ENCODE assay signal across 16 cellular contexts in genomic region chr17:34370376-34370996, GRCh38. TPM values are rescaled to one million over a fixed set of nuclear protein-coding genes. Genes with fewer than 3 reads are reported as not detected.
"Had no signal": no experiment of that assay in that cellular context is flagged by ENCODE, and none has a peak within 500 bp of the region (broad histone marks: within the 10 kb centered on the region; RNA-seq: fewer than 3 reads in every experiment).

No MANE protein-coding gene starts in this region.

- H3K4me1 Mint-ChIP-seq: brain; central memory CD8-positive, alpha-beta T cell had no signal

- ATAC-seq: lower lobe of right lung; naive thymus-derived CD8-positive, alpha-beta T cell; right cardiac atrium had no signal

- H3K4me1 ChIP-seq: esophagus muscularis mucosa had no signal

- H3K27ac Mint-ChIP-seq: activated CD4-positive, alpha-beta memory T cell treated with anti-CD3 and anti-CD28 coated beads, Interleukin-2, amount 10 ng/mL, durations not matched to agents 7 days and 5 days; brain; immature natural killer cell; progenitor cell of endocrine pancreas had no signal

- H3K9me3 Mint-ChIP-seq: activated CD4-positive, alpha-beta memory T cell treated with anti-CD3 and anti-CD28 coated beads, Interleukin-2, amount 10 ng/mL, durations not matched to agents 7 days and 5 days; central memory CD8-positive, alpha-beta T cell; immature natural killer cell; naive thymus-derived CD8-positive, alpha-beta T cell had no signal

- H3K36me3 ChIP-seq: esophagus muscularis mucosa, lower lobe of right lung had no signal

- H3K9me3 ChIP-seq: esophagus muscularis mucosa, lower lobe of right lung had no signal

- DNase-seq: activated CD4-positive, alpha-beta memory T cell treated with anti-CD3 and anti-CD28 coated beads, Interleukin-2, amount 10 ng/mL, durations not matched to agents 7 days and 5 days; activated naive CD4-positive, alpha-beta T cell treated with anti-CD3 and anti-CD28 coated beads, Interleukin-2, amount 50 U/mL, for 16 hours; amygdala; glutamatergic neuron; immature natural killer cell; lower lobe of right lung; midbrain; right cardiac atrium had no signal

- H3K4me3 ChIP-seq: esophagus muscularis mucosa, lower lobe of right lung, smooth muscle cell had no signal

- H3K27ac ChIP-seq: esophagus muscularis mucosa, lower lobe of right lung had no signal

- H3K4me3 Mint-ChIP-seq: activated CD4-positive, alpha-beta memory T cell treated with anti-CD3 and anti-CD28 coated beads, Interleukin-2, amount 10 ng/mL, durations not matched to agents 7 days and 5 days; brain; central memory CD8-positive, alpha-beta T cell; immature natural killer cell; naive thymus-derived CD8-positive, alpha-beta T cell had no signal

- H3K36me3 Mint-ChIP-seq: brain; immature natural killer cell; naive thymus-derived CD8-positive, alpha-beta T cell had no signal

- H3K4me2 ChIP-seq: smooth muscle cell had no signal

RNA-seq across cellular contexts. Expression of gene CCL1, which starts 7.5 kb away (rescaled TPM):
- total RNA-seq: esophagus muscularis mucosa; fibroblast of villous mesenchyme; lower lobe of right lung; naive thymus-derived CD8-positive, alpha-beta T cell; progenitor cell of endocrine pancreas; right cardiac atrium; smooth muscle cell; subcutaneous adipose tissue had no signal
- polyA plus RNA-seq: immature natural killer cell; naive thymus-derived CD8-positive, alpha-beta T cell; right cardiac atrium; smooth muscle cell had no signal

RNA-seq across cellular contexts. Expression of gene CCL13, which starts 14.2 kb away (rescaled TPM):
- total RNA-seq: activated CD4-positive, alpha-beta memory T cell treated with anti-CD3 and anti-CD28 coated beads, Interleukin-2, amount 10 ng/mL, durations not matched to agents 7 days and 5 days; fibroblast of villous mesenchyme; naive thymus-derived CD8-positive, alpha-beta T cell; progenitor cell of endocrine pancreas; smooth muscle cell had no signal
- polyA plus RNA-seq: immature natural killer cell; naive thymus-derived CD8-positive, alpha-beta T cell; smooth muscle cell had no signal

RNA-seq across cellular contexts. Expression of gene CCL8, which starts 51.3 kb away (rescaled TPM):
- total RNA-seq: activated CD4-positive, alpha-beta memory T cell treated with anti-CD3 and anti-CD28 coated beads, Interleukin-2, amount 10 ng/mL, durations not matched to agents 7 days and 5 days; fibroblast of villous mesenchyme; naive thymus-derived CD8-positive, alpha-beta T cell; progenitor cell of endocrine pancreas; smooth muscle cell had no signal
- polyA plus RNA-seq: immature natural killer cell; naive thymus-derived CD8-positive, alpha-beta T cell; smooth muscle cell had no signal
